16 cellular contexts compared by ENCODE assay signal in genomic region chr14:28759056-28759657, GRCh38. TPM values are rescaled to one million over a fixed set of nuclear protein-coding genes. Genes with fewer than 3 reads are reported as not detected.
A peak's percentile ranks its signal among the peaks of the same experiment; 100 is the strongest.
DNase-seq lines count a peak whose midpoint lies in the region; ATAC-seq and TF ChIP-seq lines count a peak whose summit lies in the region.
"Had no signal": no experiment of that assay in that cellular context is flagged by ENCODE, and none has a peak within 500 bp of the region (broad histone marks: within the 10 kb centered on the region; RNA-seq: fewer than 3 reads in every experiment).

No MANE protein-coding gene starts in this region.

- peak overlapping the region; percentile 43 for H3K4me3 Mint-ChIP-seq in endodermal cell
- H3K4me3 Mint-ChIP-seq in neural crest cell = peak overlapping the region; percentile 52
- no peak overlapping the region for H3K4me3 Mint-ChIP-seq in activated CD4-positive, alpha-beta T cell treated with anti-CD3 and anti-CD28 coated beads for 36 hours
- H3K4me3 Mint-ChIP-seq: natural killer cell had no signal

- WGBS in HUES64 = 1% methylated on average over 22 of the region's 26 CpGs
- 0% methylated on average over 13 to 24 of the region's 26 CpGs for WGBS in endodermal cell (ENCODE audit: insufficient coverage in 1 of 2, insufficient read length in 1 of 2), 2 experiments

- no peak for ATAC-seq in activated CD4-positive, alpha-beta T cell treated with anti-CD3 and anti-CD28 coated beads for 36 hours
- ATAC-seq: natural killer cell had no signal

- intact Hi-C loops in activated CD4-positive, alpha-beta T cell treated with anti-CD3 and anti-CD28 coated beads for 36 hours (cut with DNase I, micrococcal nuclease) = loop anchor here (5.0 to 10.0 kb wide), 2 partner anchors 1246 to 1453 kb away; no protein-coding TSS in a partner anchor

- H3K27me3 ChIP-seq in HUES64 (ENCODE audit: insufficient read depth, low read length) (peaks cover 99% of the 10 kb centered on the region), endodermal cell (ENCODE audit: control insufficient read depth, insufficient read depth, low read length, poor library complexity, severe bottlenecking) (peaks cover 100% of the 10 kb centered on the region), SJCRH30 (peaks cover 7% of the 10 kb centered on the region)

- H3K36me3 ChIP-seq in HUES64 (ENCODE audit: insufficient read depth, low read length) (no peaks in the 10 kb centered on the region), endodermal cell (ENCODE audit: control insufficient read depth, insufficient read depth, low read length) (no peaks in the 10 kb centered on the region), SJCRH30 (no peaks in the 10 kb centered on the region)
- H3K36me3 ChIP-seq: esophagus muscularis mucosa had no signal

- H3K27me3 Mint-ChIP-seq in endodermal cell (ENCODE audit: insufficient read depth) = peaks cover 99% of the 10 kb centered on the region
- H3K27me3 Mint-ChIP-seq in neural crest cell (ENCODE audit: low read depth) = peaks cover 100% of the 10 kb centered on the region
- peaks cover 79% of the 10 kb centered on the region for H3K27me3 Mint-ChIP-seq in activated CD4-positive, alpha-beta T cell treated with anti-CD3 and anti-CD28 coated beads for 36 hours

- H3K27ac Mint-ChIP-seq in endodermal cell = peak overlapping the region; percentile 63
- H3K27ac Mint-ChIP-seq in neural crest cell (ENCODE audit: unreplicated experiment) = no peak overlapping the region
- H3K27ac Mint-ChIP-seq in activated CD4-positive, alpha-beta T cell treated with anti-CD3 and anti-CD28 coated beads for 36 hours = no peak overlapping the region
- H3K27ac Mint-ChIP-seq: natural killer cell had no signal

- H3K4me3 ChIP-seq in AG09309 (ENCODE audit: control insufficient read depth, low read depth, low read length) = peak overlapping the region; percentile 17; the same call in 1 of the 2 replicates
- peak overlapping the region; percentile 9; the same call in 1 of the 2 replicates for H3K4me3 ChIP-seq in HUES64 (ENCODE audit: low read length)
- peak overlapping the region; percentile 80 for H3K4me3 ChIP-seq in endodermal cell (ENCODE audit: low read length)
- no peak overlapping the region for H3K4me3 ChIP-seq in SJCRH30

- DNase-seq in AG09309 (ENCODE audit: low read depth) (no peak), endodermal cell (peak; percentile 77), neural crest cell (ENCODE audit: low read depth, low spot score) (no peak), NCI-H510A (lab: John Stamatoyannopoulos, UW) (no peak), kidney glomerular epithelial cell (lab: John Stamatoyannopoulos, UW) (no peak), SJCRH30 (no peak)
- no peak for DNase-seq in activated CD4-positive, alpha-beta T cell treated with anti-CD3 and anti-CD28 coated beads for 36 hours
- DNase-seq: activated CD4-positive, alpha-beta T cell treated with anti-CD3 and anti-CD28 coated beads, Interleukin-2, amount 50 U/mL, for 1 hour; AML-193; Karpas-422; natural killer cell; NCI-H2081 treated with DMSO at 0.1 percent for 48 hours; SW 1271 had no signal

- H3K9me3 Mint-ChIP-seq in endodermal cell (no peaks in the 10 kb centered on the region), neural crest cell (no peaks in the 10 kb centered on the region)
- peaks cover 3% of the 10 kb centered on the region for H3K9me3 Mint-ChIP-seq in activated CD4-positive, alpha-beta T cell treated with anti-CD3 and anti-CD28 coated beads for 36 hours (ENCODE audit: low read depth)

- H3K4me1 Mint-ChIP-seq in endodermal cell = peaks cover 52% of the 10 kb centered on the region
- H3K4me1 Mint-ChIP-seq in neural crest cell = peaks cover 12% of the 10 kb centered on the region
- H3K4me1 Mint-ChIP-seq in activated CD4-positive, alpha-beta T cell treated with anti-CD3 and anti-CD28 coated beads for 36 hours = no peaks in the 10 kb centered on the region
- H3K4me1 Mint-ChIP-seq: natural killer cell had no signal

- peaks cover 31% of the 10 kb centered on the region for H3K4me1 ChIP-seq in HUES64 (ENCODE audit: insufficient read depth, low read length)
- peaks cover 7% of the 10 kb centered on the region for H3K4me1 ChIP-seq in endodermal cell (ENCODE audit: control insufficient read depth, insufficient read depth, low read length)
- no peaks in the 10 kb centered on the region for H3K4me1 ChIP-seq in SJCRH30

- H3K27ac ChIP-seq in HUES64 (ENCODE audit: low read depth, low read length) (no peak overlapping the region), endodermal cell (ENCODE audit: low read depth, low read length) (no peak overlapping the region), SJCRH30 (no peak overlapping the region)
- H3K27ac ChIP-seq: esophagus muscularis mucosa had no signal

- CTCF ChIA-PET in activated CD4-positive, alpha-beta T cell treated with anti-CD3 and anti-CD28 coated beads for 36 hours (lab: Charles Lee) = no interaction called here

- no peaks in the 10 kb centered on the region for H3K36me3 Mint-ChIP-seq in endodermal cell (ENCODE audit: low read depth)
- peaks cover 2% of the 10 kb centered on the region for H3K36me3 Mint-ChIP-seq in neural crest cell (ENCODE audit: low read depth)
- H3K36me3 Mint-ChIP-seq in activated CD4-positive, alpha-beta T cell treated with anti-CD3 and anti-CD28 coated beads for 36 hours (ENCODE audit: low read depth) = peaks cover 2% of the 10 kb centered on the region

- POLR2A ChIA-PET in activated CD4-positive, alpha-beta T cell treated with anti-CD3 and anti-CD28 coated beads for 36 hours (lab: Charles Lee) = no interaction called here

- TF ChIP-seq CTCF in AG09309 (IDR thresholded peaks at IDR 0.05; ENCODE audit: control insufficient read depth, insufficient read depth, low read depth, low read length, missing control alignments) (no peak), endodermal cell (conservative IDR thresholded peaks at IDR 0.05) (no peak), neural crest cell (conservative IDR thresholded peaks at IDR 0.05) (no peak)

- no peaks in the 10 kb centered on the region for H3K9me3 ChIP-seq in HUES64 (ENCODE audit: insufficient read depth, low read depth, low read length)
- H3K9me3 ChIP-seq in endodermal cell (ENCODE audit: control insufficient read depth, low read length) = no peaks in the 10 kb centered on the region
- H3K9me3 ChIP-seq in SJCRH30 (replicated peaks) = no peaks in the 10 kb centered on the region
- H3K9me3 ChIP-seq: esophagus muscularis mucosa had no signal

- H3K9ac ChIP-seq in HUES64 (ENCODE audit: low read depth, low read length) (no peak overlapping the region), endodermal cell (ENCODE audit: extremely low read depth, low read length, poor library complexity, severe bottlenecking) (no peak overlapping the region)

RNA-seq across cellular contexts. Expression of gene FOXG1, which starts 7.4 kb away (rescaled TPM):
- polyA plus RNA-seq in HUES64 (2013, experiment 1 of 2) = 0.10 TPM
- not detected for polyA plus RNA-seq in HUES64 (2013, experiment 2 of 2)
- total RNA-seq in endodermal cell (under 1 TPM; 0.04 to 0.07 TPM), neural crest cell (0.07 TPM in 1 of 2 replicates, not detected in the other)
- 0.82 TPM for polyA plus RNA-seq in endodermal cell (2013, experiment 1 of 2)
- 0.79 TPM for polyA plus RNA-seq in endodermal cell (2013, experiment 2 of 2)
- total RNA-seq in activated CD4-positive, alpha-beta T cell treated with anti-CD3 and anti-CD28 coated beads for 36 hours = not detected
- 0.71 and 0.81 TPM in 2 replicates for total RNA-seq in SJCRH30 (2014; rRNA removed; shearing (Covaris generic))
- total RNA-seq: cardiac septum, natural killer cell had no signal
